Comparison of ENCODE assay signal across 8 cellular contexts in the genomic region with DNA sequence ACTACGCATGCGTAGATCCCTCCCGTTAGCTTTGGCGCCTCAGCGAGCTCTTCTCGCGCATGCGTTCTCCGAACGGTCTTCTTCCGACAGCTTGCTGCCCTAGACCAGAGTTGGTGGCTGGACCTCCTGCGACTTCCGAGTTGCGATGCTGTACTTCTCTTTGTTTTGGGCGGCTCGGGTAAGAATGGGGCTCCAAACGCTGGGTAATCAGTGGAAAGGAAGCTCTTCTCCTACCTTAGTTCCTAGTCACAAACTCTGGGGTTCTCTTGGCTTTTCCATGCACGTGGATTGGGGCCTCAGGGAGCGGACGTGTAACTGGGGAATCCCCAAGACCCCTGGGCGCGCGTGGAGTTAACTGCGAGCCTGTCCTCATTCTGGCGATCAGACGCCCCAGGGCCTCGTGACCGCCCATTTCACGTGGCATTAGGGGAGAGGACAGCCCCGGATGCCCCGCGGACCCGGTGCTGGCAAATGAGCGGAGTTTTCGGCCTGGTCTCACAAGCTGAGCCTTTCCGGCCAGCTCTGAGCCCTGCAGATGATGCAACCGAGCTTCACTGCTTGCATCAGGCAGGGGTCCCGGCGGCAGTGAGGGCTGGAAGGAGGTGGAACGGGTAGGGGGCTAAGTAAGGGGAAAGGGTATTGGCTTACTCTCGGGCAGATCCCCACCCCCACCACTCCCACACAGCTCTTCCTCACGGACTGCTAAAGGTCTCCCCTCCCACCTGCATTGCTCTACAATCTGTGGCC. TPM values are rescaled to one million over a fixed set of nuclear protein-coding genes. Genes with fewer than 3 reads are reported as not detected.
DNase-seq lines count a peak whose midpoint lies in the region; ATAC-seq and TF ChIP-seq lines count a peak whose summit lies in the region.

A gene (plus strand): TSS at position 78 of the 747 bp plus-strand sequence. CDS start 68 bp downstream, at position 146.

- H2AFZ ChIP-seq in parathyroid adenoma = peak within 1 kb of the TSS; percentile 89

- peak within 1 kb of the TSS; percentile 91 for H3K4me2 ChIP-seq in parathyroid adenoma (ENCODE audit: low read length)

- H3K27me3 ChIP-seq in parathyroid adenoma (ENCODE audit: control insufficient read depth, insufficient read depth, low read length) (peaks cover 4% of the 10 kb centered on the region), tibial artery (peaks cover 0 to 25% of the 10 kb centered on the region in 2 donors)

- peaks cover 49% of the 10 kb centered on the region for H3K36me3 Mint-ChIP-seq in activated naive CD8-positive, alpha-beta T cell treated with anti-CD3 and anti-CD28 coated beads, Interleukin-2, amount 50 U/mL, for 24 hours (ENCODE audit: low read depth)

- H3K4me1 ChIP-seq in parathyroid adenoma = peaks cover 15% of the 10 kb centered on the region
- peaks cover 0 to 43% (median 33%) of the 10 kb centered on the region in 4 donors for H3K4me1 ChIP-seq in tibial artery

- H3K27ac ChIP-seq in parathyroid adenoma = peak within 1 kb of the TSS; percentile 37
- peak within 1 kb of the TSS; percentile 84 to 95 for H3K27ac ChIP-seq in tibial artery

- H3K9ac ChIP-seq in parathyroid adenoma = no peak within 1 kb of the TSS

- peak within 1 kb of the TSS; percentile 98 for H3K27ac Mint-ChIP-seq in activated naive CD8-positive, alpha-beta T cell treated with anti-CD3 and anti-CD28 coated beads, Interleukin-2, amount 50 U/mL, for 24 hours

- H3K9me3 Mint-ChIP-seq in activated naive CD8-positive, alpha-beta T cell treated with anti-CD3 and anti-CD28 coated beads, Interleukin-2, amount 50 U/mL, for 24 hours = no peaks in the 10 kb centered on the region

- H3K4me3 Mint-ChIP-seq in activated naive CD8-positive, alpha-beta T cell treated with anti-CD3 and anti-CD28 coated beads, Interleukin-2, amount 50 U/mL, for 24 hours = peak within 1 kb of the TSS; percentile 96

- ATAC-seq in HG02623 (IDR thresholded peaks at IDR 0.05; ENCODE audit: unreplicated experiment) = peak; percentile 49
- peak; percentile 51 for ATAC-seq in activated naive CD8-positive, alpha-beta T cell treated with anti-CD3 and anti-CD28 coated beads, Interleukin-2, amount 50 U/mL, for 24 hours

- H3K4me1 Mint-ChIP-seq in activated naive CD8-positive, alpha-beta T cell treated with anti-CD3 and anti-CD28 coated beads, Interleukin-2, amount 50 U/mL, for 24 hours = peaks cover 76% of the 10 kb centered on the region

- DNase-seq in NCI-H1417 treated with DMSO at 0.1 percent for 48 hours (lab: John Stamatoyannopoulos, UW) (peak; percentile 82), SW 1271 (lab: John Stamatoyannopoulos, UW) (peak; percentile 84 to 95), cardiac septum (ENCODE audit: low spot score) (peak; percentile 95), tibial artery (peak; percentile 92 to 96)
- peak; percentile 95 for DNase-seq in activated naive CD8-positive, alpha-beta T cell treated with anti-CD3 and anti-CD28 coated beads, Interleukin-2, amount 50 U/mL, for 24 hours

- intact Hi-C loops in cardiac septum (cut with DNase I) = no loop called here
- intact Hi-C loops in tibial artery (cut with DNase I; ENCODE audit: low total_unique reads) = no loop called here

- no peaks in the 10 kb centered on the region for H3K79me2 ChIP-seq in parathyroid adenoma

- peak within 1 kb of the TSS; percentile 84 for H3K4me3 ChIP-seq in GM08714 (ENCODE audit: low read length)
- peak within 1 kb of the TSS; percentile 80 for H3K4me3 ChIP-seq in parathyroid adenoma (ENCODE audit: low read depth, low read length)
- peak within 1 kb of the TSS; percentile 62 for H3K4me3 ChIP-seq in tibial artery

- H3K27me3 Mint-ChIP-seq in activated naive CD8-positive, alpha-beta T cell treated with anti-CD3 and anti-CD28 coated beads, Interleukin-2, amount 50 U/mL, for 24 hours = peaks cover 24% of the 10 kb centered on the region

- TF ChIP-seq CTCF in parathyroid adenoma (IDR thresholded peaks at IDR 0.05) (no peak), tibial artery (IDR thresholded peaks at IDR 0.05) (no peak)

- no peaks in the 10 kb centered on the region for H3K9me3 ChIP-seq in parathyroid adenoma (ENCODE audit: control insufficient read depth, low read length)
- H3K9me3 ChIP-seq in tibial artery = no peaks in the 10 kb centered on the region

- H3K36me3 ChIP-seq in parathyroid adenoma (ENCODE audit: control insufficient read depth, insufficient read depth, low read length) (no peaks in the 10 kb centered on the region), tibial artery (peaks cover 0 to 38% (median 35%) of the 10 kb centered on the region in 3 donors)

RNA-seq across cellular contexts. Expression of the gene that starts here (rescaled TPM):
- 38.8 TPM for total RNA-seq in cardiac septum

Comparison
In these comparisons a context has a peak if more than half of its experiments do, and no peak if none do; other contexts are left out.
1. Peak in every context shown above with its lines: DNase-seq, ATAC-seq, H3K4me3 ChIP-seq and H3K27ac ChIP-seq.